In the genomic region with DNA sequence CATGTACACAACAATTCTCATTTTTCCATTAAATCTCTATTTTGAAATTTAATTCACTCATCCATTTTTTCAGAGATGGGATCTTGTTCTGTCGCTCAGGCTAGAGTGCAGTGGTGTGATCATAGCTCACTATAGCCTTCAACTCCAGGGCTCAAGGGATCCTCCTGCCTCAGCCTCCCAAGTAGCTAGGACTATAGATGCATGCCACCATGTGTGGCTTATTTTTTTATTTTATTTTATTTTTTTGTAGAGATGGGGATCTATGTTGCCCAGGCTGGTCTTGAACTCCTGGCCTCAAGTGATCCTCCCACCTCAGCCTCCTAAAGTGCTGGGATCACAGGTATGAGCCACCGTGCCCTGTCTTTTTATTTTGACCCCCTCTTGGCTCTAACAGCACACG, we compare ENCODE assay signal across 13 cellular contexts.
DNase-seq lines count a peak whose midpoint lies in the region; ATAC-seq and TF ChIP-seq lines count a peak whose summit lies in the region.
"Had no signal": no experiment of that assay in that cellular context is flagged by ENCODE, and none has a peak within 500 bp of the region (broad histone marks: within the 10 kb centered on the region; RNA-seq: fewer than 3 reads in every experiment).

No MANE protein-coding gene starts in this region.

- ATAC-seq in natural killer cell (no peak), GM21526 (IDR thresholded peaks at IDR 0.05; ENCODE audit: low FRiP score, unreplicated experiment) (no peak), HG02588 (IDR thresholded peaks at IDR 0.05; ENCODE audit: unreplicated experiment) (no peak), GM21390 (IDR thresholded peaks at IDR 0.05; ENCODE audit: unreplicated experiment) (no peak)

- peak overlapping the region; percentile 67 to 87 (median 71) for H3K4me3 Mint-ChIP-seq in CD8-positive, alpha-beta memory T cell
- peak overlapping the region; percentile 8 for H3K4me3 Mint-ChIP-seq in activated naive CD8-positive, alpha-beta T cell treated with anti-CD3 and anti-CD28 coated beads for 36 hours
- no peak overlapping the region for H3K4me3 Mint-ChIP-seq in natural killer cell

- DNase-seq in A673 (ENCODE audit: low spot score), result no peak
- DNase-seq in CD8-positive, alpha-beta memory T cell, result no peak
- no peak for DNase-seq in activated naive CD8-positive, alpha-beta T cell treated with anti-CD3 and anti-CD28 coated beads for 36 hours
- no peak for DNase-seq in natural killer cell
- DNase-seq in D341Med (ENCODE audit: low spot score), result no peak
- DNase-seq: C1 segment of cervical spinal cord; NCI-H1048; posterior cingulate gyrus; stimulated activated CD4-positive, alpha-beta T cell treated with anti-CD3 and anti-CD28 coated beads, Interleukin-1b, Interleukin-23, amount 100 ng/mL, for 48 hours; WERI-Rb-1 had no signal

- no peaks in the 10 kb centered on the region for H3K9me3 ChIP-seq in A673 (ENCODE audit: low read depth, low read length, poor library complexity, severe bottlenecking)
- no peaks in the 10 kb centered on the region for H3K9me3 ChIP-seq in CD8-positive, alpha-beta memory T cell (ENCODE audit: low read length)

- CTCF ChIA-PET in A673 (lab: Charles Lee), result no interaction called here
- CTCF ChIA-PET in CD8-positive, alpha-beta memory T cell (lab: Charles Lee), result interaction anchor here (0.9 to 3.1 kb wide), 7 partner anchors 8 to 74 kb away, joined by 3 to 11 read pairs (median 5); no protein-coding TSS in a partner anchor

- peaks cover 82 to 96% (median 95%) of the 10 kb centered on the region in 3 donors for H3K4me1 Mint-ChIP-seq in CD8-positive, alpha-beta memory T cell
- peaks cover 79% of the 10 kb centered on the region for H3K4me1 Mint-ChIP-seq in activated naive CD8-positive, alpha-beta T cell treated with anti-CD3 and anti-CD28 coated beads for 36 hours
- H3K4me1 Mint-ChIP-seq in natural killer cell, result peaks cover 89% of the 10 kb centered on the region in 2 donors

- H3K4me3 ChIP-seq in A673 (ENCODE audit: low read depth, low read length, poor library complexity, severe bottlenecking), result no peak overlapping the region
- H3K4me3 ChIP-seq in CD8-positive, alpha-beta memory T cell (ENCODE audit: low read length), result no peak overlapping the region

- H3K27me3 ChIP-seq in A673 (replicated peaks; ENCODE audit: insufficient read depth, low read depth, low read length, poor library complexity), result no peaks in the 10 kb centered on the region
- no peaks in the 10 kb centered on the region for H3K27me3 ChIP-seq in CD8-positive, alpha-beta memory T cell (ENCODE audit: insufficient read depth, low read length, poor library complexity, severe bottlenecking)

- H3K9me3 Mint-ChIP-seq in CD8-positive, alpha-beta memory T cell, result no peaks in the 10 kb centered on the region
- no peaks in the 10 kb centered on the region for H3K9me3 Mint-ChIP-seq in activated naive CD8-positive, alpha-beta T cell treated with anti-CD3 and anti-CD28 coated beads for 36 hours
- H3K9me3 Mint-ChIP-seq in natural killer cell, result no peaks in the 10 kb centered on the region

- intact Hi-C loops in A673 (cut with micrococcal nuclease; ENCODE audit: unreplicated experiment) (no loop called here), natural killer cell (cut with micrococcal nuclease) (no loop called here)

- peaks cover 10 to 83% (median 15%) of the 10 kb centered on the region in 3 donors for H3K36me3 Mint-ChIP-seq in CD8-positive, alpha-beta memory T cell
- H3K36me3 Mint-ChIP-seq in activated naive CD8-positive, alpha-beta T cell treated with anti-CD3 and anti-CD28 coated beads for 36 hours, result peaks cover 77% of the 10 kb centered on the region
- H3K36me3 Mint-ChIP-seq in natural killer cell, result no peaks in the 10 kb centered on the region

- H3K4me1 ChIP-seq in A673 (ENCODE audit: insufficient read depth, low read length, poor library complexity, severe bottlenecking), result peaks cover 56% of the 10 kb centered on the region
- peaks cover 77% of the 10 kb centered on the region for H3K4me1 ChIP-seq in CD8-positive, alpha-beta memory T cell (ENCODE audit: insufficient read depth, low read length)

- POLR2A ChIA-PET in A673 (lab: Charles Lee; ENCODE audit: low non-redundant PET), result no interaction called here
- POLR2A ChIA-PET in CD8-positive, alpha-beta memory T cell (lab: Charles Lee), result interaction anchor here (0.7 to 1.7 kb wide), 5 partner anchors 9 to 571 kb away, joined by 3 to 8 read pairs (median 3); no protein-coding TSS in a partner anchor

- peaks cover 51% of the 10 kb centered on the region for H3K36me3 ChIP-seq in A673 (ENCODE audit: insufficient read depth, low read length, poor library complexity, severe bottlenecking)
- H3K36me3 ChIP-seq in CD8-positive, alpha-beta memory T cell (ENCODE audit: insufficient read depth, low read length), result peaks cover 10% of the 10 kb centered on the region
- H3K36me3 ChIP-seq: WERI-Rb-1 had no signal

- peaks cover 0 to 5% of the 10 kb centered on the region in 2 donors for H3K27me3 Mint-ChIP-seq in CD8-positive, alpha-beta memory T cell
- no peaks in the 10 kb centered on the region for H3K27me3 Mint-ChIP-seq in activated naive CD8-positive, alpha-beta T cell treated with anti-CD3 and anti-CD28 coated beads for 36 hours
- no peaks in the 10 kb centered on the region for H3K27me3 Mint-ChIP-seq in natural killer cell (ENCODE audit: low read depth in 2 of 2)

- BruUV-seq in A673 (replicated peaks; lab: Mats Ljungman, UMichigan), result no TSS peak

- H3K27ac ChIP-seq in A673 (ENCODE audit: low read depth, low read length, poor library complexity, severe bottlenecking), result peak overlapping the region; percentile 32
- H3K27ac ChIP-seq in CD8-positive, alpha-beta memory T cell (ENCODE audit: low read depth, low read length), result peak overlapping the region; percentile 40
- H3K27ac ChIP-seq: WERI-Rb-1 had no signal

- H3K27ac Mint-ChIP-seq in CD8-positive, alpha-beta memory T cell, result peak overlapping the region; percentile 86 to 97 (median 96)
- peak overlapping the region; percentile 59 for H3K27ac Mint-ChIP-seq in activated naive CD8-positive, alpha-beta T cell treated with anti-CD3 and anti-CD28 coated beads for 36 hours
- H3K27ac Mint-ChIP-seq in natural killer cell, result peak overlapping the region; percentile 84 to 89

- TF ChIP-seq CTCF in A673 (conservative IDR thresholded peaks at IDR 0.05; ENCODE audit: low read depth, low read length), result no peak
- TF ChIP-seq CTCF in natural killer cell (IDR thresholded peaks at IDR 0.05), result no peak
